20 cellular contexts compared by ENCODE assay signal in the genomic region with DNA sequence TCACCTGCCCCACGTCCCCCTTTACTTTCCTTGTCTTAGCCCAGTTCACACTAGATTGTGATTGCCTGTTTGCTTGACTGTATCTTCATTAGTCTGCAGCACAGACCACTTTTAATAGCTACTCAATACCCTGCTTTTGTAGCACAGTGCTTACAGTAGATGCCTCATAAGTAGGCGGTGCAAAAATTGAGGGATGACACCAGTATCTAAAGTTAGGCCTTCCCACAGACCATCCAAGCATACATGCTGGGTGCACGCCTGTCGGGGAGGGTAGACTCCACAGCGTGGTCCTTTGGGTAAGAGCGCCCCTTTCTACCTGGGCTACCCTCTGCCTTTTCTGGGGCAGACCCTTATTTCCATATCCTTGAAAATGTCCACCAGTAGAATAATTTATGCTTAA.
"Had no signal": no experiment of that assay in that cellular context is flagged by ENCODE, and none has a peak within 500 bp of the region (broad histone marks: within the 10 kb centered on the region; RNA-seq: fewer than 3 reads in every experiment).

No MANE protein-coding gene starts in this region.

- DNase-seq: adrenal gland; dorsolateral prefrontal cortex; endodermal cell; erythroblast; gastrocnemius medialis; heart right ventricle; lower lobe of right lung; midbrain; naive B cell; ovary; sigmoid colon; stimulated activated CD4-positive, alpha-beta T cell treated with anti-CD3 and anti-CD28 coated beads, Interleukin-12 subunit alpha, Interleukin-12 subunit beta, amount 100 ng/mL, for 4 hours; stimulated activated CD4-positive, alpha-beta T cell treated with anti-CD3 and anti-CD28 coated beads, Interleukin-2, amount 100 ng/mL, for 24 hours; substantia nigra; transverse colon had no signal

- ATAC-seq: activated T-helper 17 cell treated with anti-CD3 and anti-CD28 coated beads, Interleukin-2, amount 50 U/mL, for 72 hours; gastrocnemius medialis; lower lobe of right lung had no signal

- H3K4me1 ChIP-seq: adrenal gland, sigmoid colon had no signal

- H3K4me3 ChIP-seq: adrenal gland, cardiac muscle cell, dorsolateral prefrontal cortex, gastrocnemius medialis, heart right ventricle, lower lobe of right lung, neural progenitor cell, ovary, sigmoid colon, transverse colon had no signal

- H3K36me3 Mint-ChIP-seq: activated naive CD4-positive, alpha-beta T cell treated with anti-CD3 and anti-CD28 coated beads, Interleukin-2, amount 10 ng/mL, durations not matched to agents 7 days and 5 days had no signal

- H3K27ac ChIP-seq: adrenal gland, cardiac muscle cell, lower lobe of right lung, neural progenitor cell, ovary, sigmoid colon, transverse colon had no signal

- H3K4me2 ChIP-seq: neural progenitor cell had no signal

- H3K36me3 ChIP-seq: adrenal gland, neural progenitor cell, ovary had no signal

- H3K27me3 ChIP-seq: adrenal gland, cardiac muscle cell, dorsolateral prefrontal cortex, gastrocnemius medialis, heart right ventricle, neural progenitor cell, ovary, sigmoid colon, transverse colon had no signal

- H3K27ac Mint-ChIP-seq: activated T-helper 17 cell treated with anti-CD3 and anti-CD28 coated beads, Interleukin-2, amount 50 U/mL, for 72 hours; T-helper 2 cell treated with Interferon-gamma antibody and Interleukin-4, amounts not matched to agents 5 μg/mL and 100 μg/mL, for 36 hours had no signal

- H2AFZ ChIP-seq: neural progenitor cell had no signal

- H3K9ac ChIP-seq: neural progenitor cell had no signal

- H3K9me3 ChIP-seq: adrenal gland, gastrocnemius medialis, heart right ventricle, lower lobe of right lung, ovary, sigmoid colon, transverse colon had no signal

- H3K4me1 Mint-ChIP-seq: endodermal cell, naive B cell had no signal

- H3K4me3 Mint-ChIP-seq: activated naive CD4-positive, alpha-beta T cell treated with anti-CD3 and anti-CD28 coated beads, Interleukin-2, amount 10 ng/mL, durations not matched to agents 7 days and 5 days; activated T-helper 17 cell treated with anti-CD3 and anti-CD28 coated beads, Interleukin-2, amount 50 U/mL, for 72 hours; endodermal cell; naive B cell; neural progenitor cell; T-helper 2 cell treated with Interferon-gamma antibody and Interleukin-4, amounts not matched to agents 5 μg/mL and 100 μg/mL, for 36 hours had no signal

- H3K27me3 Mint-ChIP-seq: activated T-helper 17 cell treated with anti-CD3 and anti-CD28 coated beads, Interleukin-2, amount 50 U/mL, for 72 hours; naive B cell had no signal

- H3K9me3 Mint-ChIP-seq: activated naive CD4-positive, alpha-beta T cell treated with anti-CD3 and anti-CD28 coated beads, Interleukin-2, amount 10 ng/mL, durations not matched to agents 7 days and 5 days; activated T-helper 17 cell treated with anti-CD3 and anti-CD28 coated beads, Interleukin-2, amount 50 U/mL, for 72 hours; endodermal cell; naive B cell; neural progenitor cell; T-helper 2 cell treated with Interferon-gamma antibody and Interleukin-4, amounts not matched to agents 5 μg/mL and 100 μg/mL, for 36 hours had no signal
